9 cellular contexts compared by ENCODE assay signal in the genomic region with DNA sequence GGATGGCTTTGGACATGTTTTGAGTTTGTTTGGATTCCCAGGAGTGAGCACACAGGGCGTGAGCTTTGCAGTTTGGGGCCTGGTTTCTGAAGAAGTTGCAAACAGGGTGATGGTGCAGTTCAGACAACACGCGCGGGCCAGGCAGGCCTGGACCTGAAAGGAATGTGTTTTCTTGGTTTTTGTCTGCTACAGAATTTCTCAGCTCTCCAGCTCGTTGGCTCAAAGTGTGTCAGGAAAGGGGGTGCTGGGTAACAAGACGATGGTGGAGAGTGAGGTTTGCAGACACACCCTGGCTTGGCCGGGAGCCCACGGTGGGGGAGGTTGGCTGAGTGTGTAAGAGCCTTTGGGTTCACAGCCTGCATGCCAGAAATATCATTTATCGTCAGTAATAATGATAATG.
A peak's percentile ranks its signal among the peaks of the same experiment; 100 is the strongest.
DNase-seq lines count a peak whose midpoint lies in the region; TF ChIP-seq lines count a peak whose summit lies in the region.
"Had no signal": no experiment of that assay in that cellular context is flagged by ENCODE, and none has a peak within 500 bp of the region (broad histone marks: within the 10 kb centered on the region; RNA-seq: fewer than 3 reads in every experiment).

No MANE protein-coding gene starts in this region.

- no peak overlapping the region for H4K91ac ChIP-seq in mesenchymal stem cell (ENCODE audit: low read length)

- peaks cover 12% of the 10 kb centered on the region for H3K4me1 ChIP-seq in mesenchymal stem cell (ENCODE audit: control insufficient read depth, insufficient read depth, low read depth, low read length)

- H4K8ac ChIP-seq in mesenchymal stem cell (ENCODE audit: low read length) = no peak overlapping the region

- WGBS in mesenchymal stem cell = 90% methylated on average over 8 of the region's 9 CpGs

- H2BK15ac ChIP-seq in mesenchymal stem cell (ENCODE audit: low read depth, poor library complexity, severe bottlenecking) = no peak overlapping the region

- H3K23ac ChIP-seq in mesenchymal stem cell (ENCODE audit: low read length in 2 of 2) = no peak overlapping the region

- no peak overlapping the region for H2BK120ac ChIP-seq in mesenchymal stem cell (ENCODE audit: low read depth, low read length)

- H3K27me3 ChIP-seq in mesenchymal stem cell (ENCODE audit: control insufficient read depth in 1 of 2, insufficient read depth in 1 of 2, low read length in 2 of 2) = no peaks in the 10 kb centered on the region

- H2AK5ac ChIP-seq in mesenchymal stem cell (ENCODE audit: low read length, severe bottlenecking) = no peak overlapping the region

- no peak overlapping the region for H2BK12ac ChIP-seq in mesenchymal stem cell (ENCODE audit: low read length in 2 of 2)

- no peak overlapping the region for H3K4ac ChIP-seq in mesenchymal stem cell (ENCODE audit: low read depth in 1 of 2, low read length in 2 of 2)

- no peak overlapping the region for H3K4me2 ChIP-seq in mesenchymal stem cell (ENCODE audit: low read length, poor library complexity, severe bottlenecking)

- H3K18ac ChIP-seq in mesenchymal stem cell (ENCODE audit: low read depth in 1 of 2, low read length in 2 of 2) = peak overlapping the region in 1 of 2 experiments; percentile 56

- TF ChIP-seq CTCF in cardiac fibroblast (IDR thresholded peaks at IDR 0.05; ENCODE audit: low read depth, low read length) = no peak

- H3K14ac ChIP-seq in mesenchymal stem cell (ENCODE audit: low read length in 2 of 2) = peak overlapping the region in 1 of 2 experiments; percentile 2

- no peak overlapping the region for H2AFZ ChIP-seq in mesenchymal stem cell (ENCODE audit: low read depth, low read length)

- peaks cover 0 to 7% of the 10 kb centered on the region in 2 experiments for H3K36me3 ChIP-seq in mesenchymal stem cell (ENCODE audit: control insufficient read depth in 1 of 2, insufficient read depth in 2 of 2, low read depth in 1 of 2, low read length in 2 of 2)

- peak; percentile 32 for DNase-seq in activated CD8-positive, alpha-beta memory T cell treated with anti-CD3 and anti-CD28 coated beads, Interleukin-2, amount 50 U/mL, for 4 hours
- no peak for DNase-seq in activated CD8-positive, alpha-beta memory T cell treated with anti-CD3 and anti-CD28 coated beads, Interleukin-2, amount 50 U/mL, for 48 hours
- DNase-seq in cardiac fibroblast (ENCODE audit: low read depth in 2 of 2) = peak; percentile 56 to 87
- no peak for DNase-seq in mesenchymal stem cell
- peak; percentile 89 for DNase-seq in ureter (ENCODE audit: low spot score)
- no peak for DNase-seq in stimulated activated CD4-positive, alpha-beta T cell treated with anti-CD3 and anti-CD28 coated beads, Interleukin-15, amount 100 ng/mL, for 24 hours
- no peak for DNase-seq in NCI-H1048 (lab: John Stamatoyannopoulos, UW)
- no peak for DNase-seq in activated CD4-positive, CD25-positive, alpha-beta regulatory T cell (lab: John Stamatoyannopoulos, UW)

- H2BK5ac ChIP-seq in mesenchymal stem cell (ENCODE audit: low read depth, low read length, poor library complexity, severe bottlenecking) = no peak overlapping the region

- H3K79me1 ChIP-seq in mesenchymal stem cell (replicated peaks; ENCODE audit: low read length, poor library complexity, severe bottlenecking) = peaks cover 49% of the 10 kb centered on the region

- H3K9ac ChIP-seq in mesenchymal stem cell (ENCODE audit: low read length) = peak overlapping the region; percentile 76

- no peaks in the 10 kb centered on the region for H3K9me3 ChIP-seq in mesenchymal stem cell (ENCODE audit: control insufficient read depth, low read length)

- H3K4me3 ChIP-seq in cardiac fibroblast (replicated peaks in 1 of 2; ENCODE audit: low read depth in 2 of 2, low read length in 2 of 2) (no peak overlapping the region), mesenchymal stem cell (ENCODE audit: insufficient read depth in 1 of 2, low read depth in 1 of 2, low read length in 2 of 2) (peak overlapping the region in 1 of 2 experiments; percentile 31)

- H3K27ac ChIP-seq in mesenchymal stem cell (ENCODE audit: low read length, poor library complexity, severe bottlenecking) = no peak overlapping the region
- H3K27ac ChIP-seq: C4-2B had no signal

Comparison
In these comparisons a context has a peak if more than half of its experiments do, and no peak if none do; other contexts are left out.
1. DNase-seq: peak in activated CD8-positive, alpha-beta memory T cell treated with anti-CD3 and anti-CD28 coated beads, Interleukin-2, amount 50 U/mL, for 4 hours (single experiment), cardiac fibroblast (2 of 2) and ureter (single experiment); none in activated CD8-positive, alpha-beta memory T cell treated with anti-CD3 and anti-CD28 coated beads, Interleukin-2, amount 50 U/mL, for 48 hours (single experiment), mesenchymal stem cell (single experiment), stimulated activated CD4-positive, alpha-beta T cell treated with anti-CD3 and anti-CD28 coated beads, Interleukin-15, amount 100 ng/mL, for 24 hours (single experiment), NCI-H1048 (single experiment) and activated CD4-positive, CD25-positive, alpha-beta regulatory T cell (0 of 4).